8 cellular contexts compared by ENCODE assay signal in the genomic region with DNA sequence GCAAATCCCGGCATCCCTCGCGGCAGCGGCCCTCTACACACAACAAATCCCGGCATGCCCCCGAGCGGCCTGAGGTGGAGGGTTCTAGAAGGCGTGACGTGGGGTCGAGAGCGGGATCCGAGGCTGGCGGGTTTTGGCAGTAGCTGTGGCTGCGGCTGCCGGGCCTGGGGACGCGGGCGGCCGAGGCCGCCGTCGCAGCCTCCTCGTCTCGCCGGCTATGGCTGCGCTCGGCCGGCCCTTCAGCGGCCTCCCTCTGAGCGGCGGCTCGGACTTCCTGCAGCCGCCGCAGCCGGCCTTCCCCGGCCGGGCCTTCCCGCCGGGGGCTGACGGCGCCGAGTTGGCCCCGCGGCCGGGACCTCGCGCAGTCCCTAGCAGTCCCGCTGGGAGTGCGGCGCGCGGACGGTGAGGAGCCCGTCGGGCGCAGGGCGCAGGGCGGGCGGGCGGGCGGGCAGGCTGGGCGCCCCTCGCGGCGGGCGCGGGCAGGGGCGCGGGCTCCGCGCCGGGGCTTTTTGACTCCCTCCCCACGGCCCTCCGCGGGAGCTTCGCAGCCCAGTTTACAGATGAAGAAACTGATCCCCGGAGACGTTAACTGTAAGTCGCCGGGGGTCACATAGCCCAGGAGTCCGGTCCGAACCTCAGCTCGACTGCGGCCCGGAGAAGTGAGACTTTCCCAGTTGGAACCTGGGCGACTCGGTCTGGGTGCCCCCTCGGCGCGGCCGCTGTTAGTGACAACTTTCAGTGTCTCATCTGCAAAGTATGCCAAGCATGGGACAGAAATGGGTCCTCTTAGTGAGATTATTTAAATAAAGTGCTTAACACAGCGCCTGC. TPM values are rescaled to one million over a fixed set of nuclear protein-coding genes. Genes with fewer than 3 reads are reported as not detected.
DNase-seq lines count a peak whose midpoint lies in the region; ATAC-seq and TF ChIP-seq lines count a peak whose summit lies in the region.

A gene with protein sequence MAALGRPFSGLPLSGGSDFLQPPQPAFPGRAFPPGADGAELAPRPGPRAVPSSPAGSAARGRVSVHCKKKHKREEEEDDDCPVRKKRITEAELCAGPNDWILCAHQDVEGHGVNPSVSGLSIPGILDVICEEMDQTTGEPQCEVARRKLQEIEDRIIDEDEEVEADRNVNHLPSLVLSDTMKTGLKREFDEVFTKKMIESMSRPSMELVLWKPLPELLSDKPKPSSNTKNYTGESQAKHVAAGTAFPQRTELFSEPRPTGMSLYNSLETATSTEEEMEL (plus strand): TSS at position 63 of the 828 bp plus-strand sequence. CDS start 155 bp downstream, at position 218.

- intact Hi-C loops in aorta (cut with DNase I), result loop anchor here in 1 of 2 donors (2.0 kb wide), 1 partner anchor 28 kb away; the partner anchor contains the start of gene XBP1

- peak; percentile 88 for ATAC-seq in GM18511 (IDR thresholded peaks at IDR 0.05; ENCODE audit: unreplicated experiment)
- ATAC-seq in HG02981 (IDR thresholded peaks at IDR 0.05; ENCODE audit: unreplicated experiment), result peak; percentile 86
- ATAC-seq in aorta (ENCODE audit: low FRiP score), result peak; percentile 97

- H3K4me3 ChIP-seq in astrocyte of the cerebellum (ENCODE audit: low read depth, low read length), result peak within 1 kb of the TSS; percentile 93
- H3K4me3 ChIP-seq in aorta (ENCODE audit: low read length in 2 of 2), result peak within 1 kb of the TSS; percentile 84 to 99

- no peaks in the 10 kb centered on the region for H3K9me3 Mint-ChIP-seq in T-helper 2 cell treated with Interferon-gamma antibody and Interleukin-4, amounts not matched to agents 5 μg/mL and 100 μg/mL, for 36 hours

- peak; percentile 90 for DNase-seq in NCI-H2029 (lab: John Stamatoyannopoulos, UW)
- peak; percentile 91 for DNase-seq in T-helper 2 cell treated with Interferon-gamma antibody and Interleukin-4, amounts not matched to agents 5 μg/mL and 100 μg/mL, for 36 hours (ENCODE audit: low spot score)
- DNase-seq in astrocyte of the cerebellum (ENCODE audit: low read depth), result peak; percentile 91
- peak; percentile 97 for DNase-seq in hepatic stellate cell (ENCODE audit: low spot score)
- DNase-seq in renal cortical epithelial cell (ENCODE audit: low read depth), result peak; percentile 92
- peak; percentile 98 for DNase-seq in aorta

- peaks cover 0 to 1% of the 10 kb centered on the region in 2 donors for H3K4me1 ChIP-seq in aorta (ENCODE audit: control insufficient read depth in 1 of 2, insufficient read depth in 2 of 2, low read length in 2 of 2)

- peaks cover 25% of the 10 kb centered on the region for H3K36me3 Mint-ChIP-seq in T-helper 2 cell treated with Interferon-gamma antibody and Interleukin-4, amounts not matched to agents 5 μg/mL and 100 μg/mL, for 36 hours (ENCODE audit: low read depth)

- H3K27ac Mint-ChIP-seq in T-helper 2 cell treated with Interferon-gamma antibody and Interleukin-4, amounts not matched to agents 5 μg/mL and 100 μg/mL, for 36 hours, result peak within 1 kb of the TSS; percentile 98

- no peaks in the 10 kb centered on the region for H3K9me3 ChIP-seq in aorta (ENCODE audit: control insufficient read depth, low read length)

- no peaks in the 10 kb centered on the region for H3K36me3 ChIP-seq in aorta (ENCODE audit: control insufficient read depth in 1 of 2, insufficient read depth in 2 of 2, low read length in 1 of 2)

- WGBS in aorta, 2 donors, result 0% methylated on average over 58 to 92 of the region's 92 CpGs

- in situ Hi-C loops in astrocyte of the cerebellum (cut with HindIII; ENCODE audit: low sequenced_read_pairs), result no loop called here

- H3K4me3 Mint-ChIP-seq in T-helper 2 cell treated with Interferon-gamma antibody and Interleukin-4, amounts not matched to agents 5 μg/mL and 100 μg/mL, for 36 hours, result peak within 1 kb of the TSS; percentile 100

- H3K27me3 ChIP-seq in aorta (ENCODE audit: control insufficient read depth in 1 of 2, insufficient read depth in 2 of 2, low read length in 1 of 2), result no peaks in the 10 kb centered on the region

- peak within 1 kb of the TSS; percentile 91 to 97 for H3K27ac ChIP-seq in aorta (ENCODE audit: low read depth in 1 of 2, low read length in 2 of 2)

- peak; percentile 10 for TF ChIP-seq CTCF in astrocyte of the cerebellum (IDR thresholded peaks at IDR 0.05; ENCODE audit: low read depth, low read length, missing control alignments)

- H3K27me3 Mint-ChIP-seq in T-helper 2 cell treated with Interferon-gamma antibody and Interleukin-4, amounts not matched to agents 5 μg/mL and 100 μg/mL, for 36 hours (ENCODE audit: low read depth), result no peaks in the 10 kb centered on the region

- H3K4me1 Mint-ChIP-seq in T-helper 2 cell treated with Interferon-gamma antibody and Interleukin-4, amounts not matched to agents 5 μg/mL and 100 μg/mL, for 36 hours (ENCODE audit: low read depth), result peaks cover 16% of the 10 kb centered on the region

RNA-seq across cellular contexts. Expression of the gene that starts here (rescaled TPM):
- total RNA-seq in renal cortical epithelial cell (18.2 and 20.6 TPM in 2 replicates), aorta (10 to 100 TPM; 20.3 to 26.9 TPM)
- polyA plus RNA-seq in aorta, result 1 to 10 TPM; 6.7 to 9.6 TPM

Comparison
In these comparisons a context has a peak if more than half of its experiments do, and no peak if none do; other contexts are left out.
1. Peak in every context shown above with its lines: DNase-seq, ATAC-seq, H3K4me3 ChIP-seq and H3K27ac ChIP-seq.